8 cellular contexts compared by ENCODE assay signal in the genomic region with DNA sequence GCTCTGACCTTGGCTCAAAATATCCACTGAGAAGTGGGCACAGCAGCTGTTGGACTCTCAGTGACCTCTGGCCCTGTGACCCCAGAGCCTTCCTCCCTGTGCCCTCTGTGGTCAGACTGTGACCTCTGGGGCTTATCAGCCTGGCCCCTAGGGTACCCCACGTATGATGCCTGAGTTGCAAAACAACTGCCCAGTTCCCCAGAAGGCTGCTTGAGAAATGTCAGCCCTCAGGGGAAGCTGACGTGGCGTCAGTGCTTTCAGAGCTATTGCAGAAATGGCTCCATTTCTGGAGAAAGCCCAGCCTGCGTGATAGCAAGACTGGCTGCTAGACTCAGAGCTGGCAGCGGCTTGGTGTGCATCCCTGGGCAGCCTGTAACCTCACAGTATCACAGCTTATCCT. TPM values are rescaled to one million over a fixed set of nuclear protein-coding genes. Genes with fewer than 3 reads are reported as not detected.
DNase-seq lines count a peak whose midpoint lies in the region; ATAC-seq and TF ChIP-seq lines count a peak whose summit lies in the region.

No MANE protein-coding gene starts in this region.

- intact Hi-C loops in left ventricle myocardium superior (cut with micrococcal nuclease) (no loop called here), spleen (cut with DNase I; ENCODE audit: low total_unique reads) (no loop called here)

- no peaks in the 10 kb centered on the region for H3K9me3 ChIP-seq in adipocyte (ENCODE audit: control insufficient read depth, low read length)
- no peaks in the 10 kb centered on the region for H3K9me3 ChIP-seq in spleen
- no peaks in the 10 kb centered on the region for H3K9me3 ChIP-seq in T-helper 17 cell (ENCODE audit: control insufficient read depth, low read length, poor library complexity, severe bottlenecking)

- H3K27me3 Mint-ChIP-seq in T-helper 17 cell = peaks cover 25% of the 10 kb centered on the region

- H3K4me3 ChIP-seq in adipocyte (ENCODE audit: low read length) (no peak overlapping the region), spleen (peak overlapping the region in 1 of 8 donors; percentile 30)

- peaks cover 33% of the 10 kb centered on the region for H3K4me1 ChIP-seq in adipocyte (ENCODE audit: control insufficient read depth, insufficient read depth, low read length)
- peaks cover 0 to 33% (median 15%) of the 10 kb centered on the region in 6 donors for H3K4me1 ChIP-seq in spleen

- H3K27ac ChIP-seq in spleen = peak overlapping the region in 7 of 8 donors; percentile 23 to 81 (median 77)

- TF ChIP-seq CTCF in spleen (IDR thresholded peaks at IDR 0.05 in 8 of 11, conservative IDR thresholded peaks at IDR 0.05 in 3 of 11) = no peak

- H3K27me3 ChIP-seq in adipocyte (replicated peaks; ENCODE audit: control insufficient read depth, insufficient read depth, low read length) = peaks cover 11% of the 10 kb centered on the region
- H3K27me3 ChIP-seq in spleen (replicated peaks in 1 of 7) = peaks cover 0 to 11% (median 0%) of the 10 kb centered on the region in 7 donors

- H3K4me1 Mint-ChIP-seq in T-helper 17 cell = peaks cover 4% of the 10 kb centered on the region

- ATAC-seq in left ventricle myocardium superior (peak; percentile 90), GM19324 (IDR thresholded peaks at IDR 0.05; ENCODE audit: low FRiP score, unreplicated experiment) (no peak), T-helper 17 cell (no peak)

- WGBS in spleen, 5 donors = 21 to 53% (median 36%) methylated on average over 2 to 5 of the region's 5 CpGs

- H3K36me3 Mint-ChIP-seq in T-helper 17 cell (ENCODE audit: low read depth) = no peaks in the 10 kb centered on the region

- DNase-seq in Kasumi-1 (lab: John Stamatoyannopoulos, UW) = peak; percentile 12 to 26
- peak; percentile 91 for DNase-seq in adipocyte (ENCODE audit: low read depth)
- DNase-seq in left ventricle myocardium superior = peak; percentile 87
- peak; percentile 86 for DNase-seq in spleen
- DNase-seq in T-helper 17 cell = no peak
- no peak for DNase-seq in NCI-H2171 (lab: John Stamatoyannopoulos, UW)
- no peak for DNase-seq in amygdala (lab: John Stamatoyannopoulos, UW)

- no peak overlapping the region for H3K4me3 Mint-ChIP-seq in T-helper 17 cell

- no peak for TF ChIP-seq POLR2A in spleen (IDR thresholded peaks at IDR 0.05)

- no peak overlapping the region for H3K9ac ChIP-seq in adipocyte (ENCODE audit: low read length)

- H3K36me3 ChIP-seq in adipocyte (ENCODE audit: control insufficient read depth, insufficient read depth, low read length, severe bottlenecking) (no peaks in the 10 kb centered on the region), spleen (no peaks in the 10 kb centered on the region)

- H3K27ac Mint-ChIP-seq in T-helper 17 cell = no peak overlapping the region

RNA-seq across cellular contexts. Expression of gene TGM2, which starts 31.5 kb away (rescaled TPM):
- total RNA-seq in left ventricle myocardium superior (473 TPM), spleen (100 to 1,000 TPM in 1 of 7 donors, 10 to 100 TPM in 6; 60.2 to 167 (median 87.6) TPM), T-helper 17 cell (under 1 TPM; 0.37 to 0.76 TPM)
- polyA plus RNA-seq in spleen = 10 to 100 TPM in 2 of 3 donors, 1 to 10 TPM in 1; 9.3 to 35.3 (median 19.8) TPM

Comparison
In these comparisons a context has a peak if more than half of its experiments do, and no peak if none do; other contexts are left out.
1. DNase-seq: peak in Kasumi-1 (2 of 2), adipocyte (single experiment), left ventricle myocardium superior (single experiment) and spleen (single experiment); none in T-helper 17 cell (0 of 3), NCI-H2171 (single experiment) and amygdala (0 of 56).
2. RNA of gene TGM2, which starts 31.5 kb away (total RNA-seq): 473 TPM in left ventricle myocardium superior (single experiment) and 60.2 to 167 TPM in spleen; 0.37 to 0.76 TPM in T-helper 17 cell; every median in the first group is over 10 times any median in the second.